In the genomic region with DNA sequence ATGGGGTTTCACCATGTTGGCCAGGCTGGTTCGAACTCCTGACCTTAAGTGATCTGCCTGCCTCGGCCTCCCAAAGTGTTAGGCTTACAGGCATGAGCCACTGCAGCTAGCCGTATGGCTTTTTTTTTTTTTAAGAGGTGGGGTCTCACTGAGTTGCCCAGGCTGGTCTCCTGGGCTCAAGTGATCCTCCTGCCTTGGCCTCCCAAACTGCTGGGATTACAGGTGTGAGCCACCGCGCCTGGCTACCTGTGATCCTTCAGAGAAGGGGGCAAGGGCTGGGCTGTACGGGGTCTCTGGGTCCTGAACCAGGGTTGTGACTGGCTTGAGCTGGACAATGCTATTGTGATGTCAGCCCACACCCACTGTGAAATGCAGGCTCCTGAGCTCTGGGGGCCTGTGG, we compare ENCODE assay signal across 9 cellular contexts. TPM values are rescaled to one million over a fixed set of nuclear protein-coding genes. Genes with fewer than 3 reads are reported as not detected.
A peak's percentile ranks its signal among the peaks of the same experiment; 100 is the strongest.
DNase-seq lines count a peak whose midpoint lies in the region; ATAC-seq and TF ChIP-seq lines count a peak whose summit lies in the region.
"Had no signal": no experiment of that assay in that cellular context is flagged by ENCODE, and none has a peak within 500 bp of the region (broad histone marks: within the 10 kb centered on the region; RNA-seq: fewer than 3 reads in every experiment).

A gene with protein sequence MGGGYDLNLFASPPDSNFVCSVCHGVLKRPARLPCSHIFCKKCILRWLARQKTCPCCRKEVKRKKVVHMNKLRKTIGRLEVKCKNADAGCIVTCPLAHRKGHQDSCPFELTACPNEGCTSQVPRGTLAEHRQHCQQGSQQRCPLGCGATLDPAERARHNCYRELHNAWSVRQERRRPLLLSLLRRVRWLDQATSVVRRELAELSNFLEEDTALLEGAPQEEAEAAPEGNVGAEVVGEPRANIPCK (plus strand): TSS at position 397 of the 400 bp plus-strand sequence. CDS start 26 bp downstream, outside the sequence.

- no peak for ATAC-seq in T-cell (replicated peaks in 1 of 4)
- ATAC-seq in GM18858 (IDR thresholded peaks at IDR 0.05; ENCODE audit: unreplicated experiment), result no peak

- DNase-seq in T-cell, result no peak
- no peak for DNase-seq in foreskin fibroblast
- DNase-seq in skeletal muscle cell (ENCODE audit: low read depth), result no peak
- DNase-seq in posterior cingulate gyrus, result no peak
- no peak for DNase-seq in iPS-NIHi7 (ENCODE audit: extremely low spot score)
- no peak for DNase-seq in NCI-H748 treated with DMSO at 0.1 percent for 48 hours (lab: John Stamatoyannopoulos, UW)

- H3K27ac Mint-ChIP-seq in T-cell, result peak within 1 kb of the TSS; percentile 95 to 96

- TF ChIP-seq CTCF in GM12875 (IDR thresholded peaks at IDR 0.05; ENCODE audit: borderline replicate concordance, insufficient read depth, low read depth, low read length) (no peak), foreskin fibroblast (IDR thresholded peaks at IDR 0.05; ENCODE audit: low read depth, low read length) (no peak)

- H3K4me3 ChIP-seq in GM12875 (ENCODE audit: low read depth, low read length) (peak within 1 kb of the TSS; percentile 95), foreskin fibroblast (ENCODE audit: low read depth in 1 of 2, low read length in 2 of 2) (peak within 1 kb of the TSS; percentile 86 to 99), skeletal muscle cell (ENCODE audit: low read depth, low read length) (peak within 1 kb of the TSS; percentile 68)

- H3K36me3 Mint-ChIP-seq in T-cell, result peaks cover 16% of the 10 kb centered on the region

- H3K4me3 Mint-ChIP-seq in T-cell, result peak within 1 kb of the TSS; percentile 91 to 93 (median 91)

- no peaks in the 10 kb centered on the region for H3K9me3 Mint-ChIP-seq in T-cell

- intact Hi-C loops in posterior cingulate gyrus (cut with DNase I), result no loop called here

- POLR2A ChIA-PET in T-cell (lab: Charles Lee), result interaction anchor here in 1 of 2 donors (0.5 to 0.6 kb wide), 2 partner anchors 174 to 982 kb away, joined by 3 to 4 read pairs; no protein-coding TSS in a partner anchor

- CTCF ChIA-PET in T-cell (lab: Charles Lee), result interaction anchor here in 1 of 2 donors (0.6 kb wide), 1 partner anchor 10 kb away, joined by 4 read pairs; no protein-coding TSS in a partner anchor

- peaks cover 30 to 41% (median 37%) of the 10 kb centered on the region in 3 donors for H3K4me1 Mint-ChIP-seq in T-cell

- H3K27me3 Mint-ChIP-seq in T-cell, result no peaks in the 10 kb centered on the region

RNA-seq across cellular contexts. Expression of the gene that starts here (rescaled TPM):
- under 1 TPM in 3 of 5 donors, not detected in 2; 0.38 to 0.66 (median 0.44) TPM for total RNA-seq in T-cell
- total RNA-seq: NCI-H460 had no signal
